In the genomic region with DNA sequence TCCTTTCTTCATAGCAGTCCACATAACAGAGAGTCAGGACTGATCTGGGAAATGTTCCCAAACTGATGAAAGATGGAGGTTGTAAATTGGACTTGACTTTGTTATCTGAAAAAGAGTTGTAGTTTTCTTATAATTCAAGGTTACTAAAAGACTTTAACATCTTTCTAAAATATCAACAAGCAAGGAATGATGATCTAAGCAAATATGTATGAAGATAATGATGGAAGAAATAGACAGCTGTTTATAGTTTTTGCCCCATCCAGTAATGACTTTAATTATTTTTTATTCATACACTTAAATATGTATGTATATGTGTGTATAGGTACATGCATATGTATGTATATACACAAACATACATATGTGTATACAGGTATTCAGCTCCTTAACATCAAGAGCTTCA, we compare ENCODE assay signal across 8 cellular contexts.
"Had no signal": no experiment of that assay in that cellular context is flagged by ENCODE, and none has a peak within 500 bp of the region (broad histone marks: within the 10 kb centered on the region; RNA-seq: fewer than 3 reads in every experiment).

No MANE protein-coding gene starts in this region.

- H3K9me3 ChIP-seq: HAP-1 had no signal

- DNase-seq: H7, HFFc6, Kasumi-1, KG1 had no signal

- ATAC-seq: GM23338, HCT116 had no signal

- H3K4me3 ChIP-seq: GM23338, HAP-1 had no signal

- H3K4me1 ChIP-seq: HAP-1 had no signal

- H3K36me3 ChIP-seq: HAP-1 had no signal

- H3K4me2 ChIP-seq: GM23338 had no signal

- H3K27ac ChIP-seq: HL-60 had no signal
